Comparison of ENCODE assay signal across 1 cellular context in the genomic region with DNA sequence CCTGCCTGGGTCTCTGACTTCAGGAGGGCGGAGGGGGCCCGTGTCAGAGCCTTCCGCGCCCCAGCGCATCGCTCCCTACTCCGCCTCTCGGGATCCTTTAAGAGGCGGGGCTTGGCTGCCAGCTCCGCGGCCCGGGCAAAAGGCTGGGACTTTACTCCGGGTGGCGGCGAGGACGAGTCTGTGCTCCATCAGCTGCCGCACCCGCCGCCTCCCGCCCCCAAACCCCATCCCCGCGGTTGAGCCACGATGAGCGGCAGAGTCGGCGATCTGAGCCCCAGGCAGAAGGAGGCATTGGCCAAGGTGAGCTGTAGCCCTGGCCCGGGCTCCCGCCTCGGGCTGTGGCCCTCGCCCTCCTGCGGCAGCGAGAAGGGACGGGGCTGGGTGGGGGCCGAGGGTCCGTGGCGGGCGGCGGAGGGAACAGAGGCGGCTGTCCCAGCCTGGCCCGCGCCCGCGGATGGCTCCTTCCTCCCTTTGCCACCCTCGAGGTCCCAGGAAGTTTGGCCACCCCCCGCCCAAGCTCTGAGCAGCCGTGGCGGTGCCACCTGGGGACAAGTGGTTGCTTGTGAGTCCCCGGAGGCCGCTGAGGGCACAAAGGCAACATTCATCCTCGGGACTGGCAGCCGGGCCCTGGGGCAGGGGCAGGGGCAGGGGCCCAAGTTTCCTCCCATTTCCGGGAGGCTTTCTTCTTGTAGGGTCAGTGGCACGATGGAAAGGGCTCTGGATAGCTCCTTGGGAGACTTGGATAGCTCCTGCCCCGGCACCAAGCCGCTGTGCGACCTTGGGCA.
A peak's percentile ranks its signal among the peaks of the same experiment; 100 is the strongest.
TF ChIP-seq lines count a peak whose summit lies in the region.

Gene SEC14L2 (plus strand): TSS at position 148 of the 785 bp plus-strand sequence. CDS start 99 bp downstream, at position 247.

TF ChIP-seq in HepG2, 621 proteins besides CTCF, POLR2A, EP300 and RAD21 (continued from another document and continues in another):
- TF ChIP-seq, protein P1, sequence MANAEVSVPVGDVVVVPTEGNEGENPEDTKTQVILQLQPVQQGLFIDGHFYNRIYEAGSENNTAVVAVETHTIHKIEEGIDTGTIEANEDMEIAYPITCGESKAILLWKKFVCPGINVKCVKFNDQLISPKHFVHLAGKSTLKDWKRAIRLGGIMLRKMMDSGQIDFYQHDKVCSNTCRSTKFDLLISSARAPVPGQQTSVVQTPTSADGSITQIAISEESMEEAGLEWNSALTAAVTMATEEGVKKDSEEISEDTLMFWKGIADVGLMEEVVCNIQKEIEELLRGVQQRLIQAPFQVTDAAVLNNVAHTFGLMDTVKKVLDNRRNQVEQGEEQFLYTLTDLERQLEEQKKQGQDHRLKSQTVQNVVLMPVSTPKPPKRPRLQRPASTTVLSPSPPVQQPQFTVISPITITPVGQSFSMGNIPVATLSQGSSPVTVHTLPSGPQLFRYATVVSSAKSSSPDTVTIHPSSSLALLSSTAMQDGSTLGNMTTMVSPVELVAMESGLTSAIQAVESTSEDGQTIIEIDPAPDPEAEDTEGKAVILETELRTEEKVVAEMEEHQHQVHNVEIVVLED (CRISPR knock-in tag; IDR thresholded peaks at IDR 0.05; ENCODE audit: borderline replicate concordance), result no peak
- TF ChIP-seq ZNF883 (CRISPR knock-in tag; IDR thresholded peaks at IDR 0.05; ENCODE audit: not compliant biosample characterization) (no peak), DMAP1 (CRISPR knock-in tag; IDR thresholded peaks at IDR 0.05) (no peak; the same call in 1 of the 2 replicates), ZNF772 (CRISPR knock-in tag; IDR thresholded peaks at IDR 0.05) (no peak), NKX3-1 (CRISPR knock-in tag; IDR thresholded peaks at IDR 0.05) (no peak), ZNF276 (CRISPR knock-in tag; IDR thresholded peaks at IDR 0.05; ENCODE audit: low read depth) (no peak), NFE2L1 (CRISPR knock-in tag; IDR thresholded peaks at IDR 0.05; ENCODE audit: borderline replicate concordance) (no peak), NFIB (CRISPR knock-in tag; IDR thresholded peaks at IDR 0.05; ENCODE audit: borderline replicate concordance) (no peak), PLSCR1 (CRISPR knock-in tag; IDR thresholded peaks at IDR 0.05; ENCODE audit: borderline replicate concordance) (no peak), HCFC1 (IDR thresholded peaks at IDR 0.05; ENCODE audit: low read depth, low read length) (no peak), ISL2 (CRISPR knock-in tag; IDR thresholded peaks at IDR 0.05) (no peak), ZBTB1 (CRISPR knock-in tag; IDR thresholded peaks at IDR 0.05; ENCODE audit: borderline replicate concordance) (no peak), HNRNPH1 (optimal IDR thresholded peaks at IDR 0.05; ENCODE audit: low read depth, low read length) (no peak), GFI1 (CRISPR knock-in tag; IDR thresholded peaks at IDR 0.05; ENCODE audit: borderline replicate concordance) (no peak), SIN3B (IDR thresholded peaks at IDR 0.05; ENCODE audit: low read length) (no peak), ZNF329 (CRISPR knock-in tag; IDR thresholded peaks at IDR 0.05; ENCODE audit: low read depth) (no peak), ZNF460 (CRISPR knock-in tag; IDR thresholded peaks at IDR 0.05; ENCODE audit: borderline replicate concordance) (no peak), HNRNPUL1 (IDR thresholded peaks at IDR 0.05; ENCODE audit: low read depth, low read length) (no peak), TOPORS (CRISPR knock-in tag; IDR thresholded peaks at IDR 0.05) (no peak), ZNF740 (CRISPR knock-in tag; IDR thresholded peaks at IDR 0.05) (no peak), GMEB2 (CRISPR knock-in tag; IDR thresholded peaks at IDR 0.05; ENCODE audit: low read depth) (no peak), CENPX (CRISPR knock-in tag; IDR thresholded peaks at IDR 0.05) (no peak), ZNF235 (CRISPR knock-in tag; IDR thresholded peaks at IDR 0.05; ENCODE audit: borderline replicate concordance) (no peak), NFKB2 (CRISPR knock-in tag; IDR thresholded peaks at IDR 0.05; ENCODE audit: borderline replicate concordance) (no peak), NR2C2 (CRISPR knock-in tag; IDR thresholded peaks at IDR 0.05; ENCODE audit: borderline replicate concordance) (no peak), NCOA1 (CRISPR knock-in tag; IDR thresholded peaks at IDR 0.05) (no peak), RXRA (CRISPR knock-in tag; IDR thresholded peaks at IDR 0.05) (no peak), TEAD2 (CRISPR knock-in tag; IDR thresholded peaks at IDR 0.05) (no peak), AKAP8 (CRISPR knock-in tag; IDR thresholded peaks at IDR 0.05) (peak; percentile 51), KLF13 (CRISPR knock-in tag; IDR thresholded peaks at IDR 0.05) (no peak), NFE2 (CRISPR knock-in tag; IDR thresholded peaks at IDR 0.05) (no peak), KLF12 (CRISPR knock-in tag; IDR thresholded peaks at IDR 0.05; ENCODE audit: borderline replicate concordance) (no peak), KAT2B (IDR thresholded peaks at IDR 0.05; ENCODE audit: borderline replicate concordance, low read depth, low read length) (no peak), ZNF383 (CRISPR knock-in tag; IDR thresholded peaks at IDR 0.05; ENCODE audit: borderline replicate concordance) (no peak), MTF2 (CRISPR knock-in tag; IDR thresholded peaks at IDR 0.05; ENCODE audit: borderline replicate concordance) (no peak), RFXAP (CRISPR knock-in tag; IDR thresholded peaks at IDR 0.05; ENCODE audit: borderline replicate concordance) (no peak), ZNF205 (CRISPR knock-in tag; IDR thresholded peaks at IDR 0.05) (no peak), ZNF737 (CRISPR knock-in tag; IDR thresholded peaks at IDR 0.05; ENCODE audit: borderline replicate concordance) (no peak), FOSL1 (CRISPR knock-in tag; IDR thresholded peaks at IDR 0.05; ENCODE audit: borderline replicate concordance) (no peak), U2AF1 (optimal IDR thresholded peaks at IDR 0.05; ENCODE audit: low read depth, low read length) (no peak), ISX (CRISPR knock-in tag; conservative IDR thresholded peaks at IDR 0.05) (no peak), DPF2 (CRISPR knock-in tag; IDR thresholded peaks at IDR 0.05; ENCODE audit: borderline replicate concordance, low read depth) (no peak), MIXL1 (CRISPR knock-in tag; IDR thresholded peaks at IDR 0.05) (no peak), NFYB (CRISPR knock-in tag; IDR thresholded peaks at IDR 0.05) (no peak), ERF (CRISPR knock-in tag; IDR thresholded peaks at IDR 0.05) (0 out of 2 replicates have a peak, but pooled peaks have one; percentile 18), PHF20 (CRISPR knock-in tag; IDR thresholded peaks at IDR 0.05) (no peak), PATZ1 (CRISPR knock-in tag; IDR thresholded peaks at IDR 0.05) (peak; percentile 47; the same call in 1 of the 2 replicates)
- TF ChIP-seq, protein P2, sequence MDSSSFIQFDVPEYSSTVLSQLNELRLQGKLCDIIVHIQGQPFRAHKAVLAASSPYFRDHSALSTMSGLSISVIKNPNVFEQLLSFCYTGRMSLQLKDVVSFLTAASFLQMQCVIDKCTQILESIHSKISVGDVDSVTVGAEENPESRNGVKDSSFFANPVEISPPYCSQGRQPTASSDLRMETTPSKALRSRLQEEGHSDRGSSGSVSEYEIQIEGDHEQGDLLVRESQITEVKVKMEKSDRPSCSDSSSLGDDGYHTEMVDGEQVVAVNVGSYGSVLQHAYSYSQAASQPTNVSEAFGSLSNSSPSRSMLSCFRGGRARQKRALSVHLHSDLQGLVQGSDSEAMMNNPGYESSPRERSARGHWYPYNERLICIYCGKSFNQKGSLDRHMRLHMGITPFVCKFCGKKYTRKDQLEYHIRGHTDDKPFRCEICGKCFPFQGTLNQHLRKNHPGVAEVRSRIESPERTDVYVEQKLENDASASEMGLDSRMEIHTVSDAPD (CRISPR knock-in tag; IDR thresholded peaks at IDR 0.05), result no peak
- TF ChIP-seq, protein P3, sequence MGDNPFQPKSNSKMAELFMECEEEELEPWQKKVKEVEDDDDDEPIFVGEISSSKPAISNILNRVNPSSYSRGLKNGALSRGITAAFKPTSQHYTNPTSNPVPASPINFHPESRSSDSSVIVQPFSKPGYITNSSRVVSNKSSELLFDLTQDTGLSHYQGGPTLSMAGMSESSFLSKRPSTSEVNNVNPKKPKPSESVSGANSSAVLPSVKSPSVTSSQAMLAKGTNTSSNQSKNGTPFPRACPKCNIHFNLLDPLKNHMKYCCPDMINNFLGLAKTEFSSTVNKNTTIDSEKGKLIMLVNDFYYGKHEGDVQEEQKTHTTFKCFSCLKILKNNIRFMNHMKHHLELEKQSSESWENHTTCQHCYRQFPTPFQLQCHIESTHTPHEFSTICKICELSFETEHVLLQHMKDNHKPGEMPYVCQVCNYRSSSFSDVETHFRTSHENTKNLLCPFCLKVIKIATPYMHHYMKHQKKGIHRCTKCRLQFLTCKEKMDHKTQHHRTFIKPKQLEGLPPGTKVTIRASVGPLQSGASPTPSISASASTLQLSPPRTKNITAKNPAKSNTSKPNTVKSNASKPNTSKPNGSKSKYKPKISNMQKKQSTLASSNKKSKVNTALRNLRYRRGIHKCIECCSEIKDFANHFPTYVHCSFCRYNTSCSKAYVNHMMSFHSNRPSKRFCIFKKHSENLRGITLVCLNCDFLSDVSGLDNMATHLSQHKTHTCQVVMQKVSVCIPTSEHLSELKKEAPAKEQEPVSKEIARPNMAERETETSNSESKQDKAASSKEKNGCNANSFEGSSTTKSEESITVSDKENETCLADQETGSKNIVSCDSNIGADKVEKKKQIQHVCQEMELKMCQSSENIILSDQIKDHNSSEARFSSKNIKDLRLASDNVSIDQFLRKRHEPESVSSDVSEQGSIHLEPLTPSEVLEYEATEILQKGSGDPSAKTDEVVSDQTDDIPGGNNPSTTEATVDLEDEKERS (CRISPR knock-in tag; IDR thresholded peaks at IDR 0.05), result no peak
- TF ChIP-seq, protein P4, sequence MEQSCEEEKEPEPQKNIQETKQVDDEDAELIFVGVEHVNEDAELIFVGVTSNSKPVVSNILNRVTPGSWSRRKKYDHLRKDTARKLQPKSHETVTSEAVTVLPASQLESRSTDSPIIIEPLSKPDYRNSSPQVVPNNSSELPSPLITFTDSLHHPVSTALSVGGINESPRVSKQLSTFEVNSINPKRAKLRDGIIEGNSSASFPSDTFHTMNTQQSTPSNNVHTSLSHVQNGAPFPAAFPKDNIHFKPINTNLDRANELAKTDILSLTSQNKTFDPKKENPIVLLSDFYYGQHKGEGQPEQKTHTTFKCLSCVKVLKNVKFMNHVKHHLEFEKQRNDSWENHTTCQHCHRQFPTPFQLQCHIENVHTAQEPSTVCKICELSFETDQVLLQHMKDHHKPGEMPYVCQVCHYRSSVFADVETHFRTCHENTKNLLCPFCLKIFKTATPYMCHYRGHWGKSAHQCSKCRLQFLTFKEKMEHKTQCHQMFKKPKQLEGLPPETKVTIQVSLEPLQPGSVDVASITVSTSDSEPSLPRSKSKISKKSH (CRISPR knock-in tag; IDR thresholded peaks at IDR 0.05; ENCODE audit: borderline replicate concordance), result peak; percentile 55; the same call in 1 of the 2 replicates
